In the genomic region with DNA sequence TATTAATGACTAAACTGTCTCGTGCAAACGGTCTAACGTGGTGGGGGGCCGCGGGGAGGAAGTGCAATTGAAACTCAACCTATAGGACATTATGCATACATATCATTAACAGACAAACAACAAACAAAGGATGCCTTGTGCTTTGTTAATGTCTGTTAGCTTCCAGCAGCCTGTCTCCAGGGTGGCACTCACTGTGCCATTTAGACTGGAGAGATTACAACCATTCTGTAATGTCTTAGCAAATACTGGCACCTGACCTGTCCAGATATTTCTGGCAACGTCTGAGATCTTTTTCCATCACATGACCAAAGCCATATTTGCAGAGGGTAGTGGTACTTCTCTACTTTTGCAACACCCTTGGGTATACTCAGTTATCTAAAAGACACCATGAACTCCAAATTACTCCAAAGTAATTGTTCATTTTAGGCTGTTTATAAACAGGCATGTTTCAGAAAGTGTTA, we compare ENCODE assay signal across 9 cellular contexts. TPM values are rescaled to one million over a fixed set of nuclear protein-coding genes. Genes with fewer than 3 reads are reported as not detected.
A peak's percentile ranks its signal among the peaks of the same experiment; 100 is the strongest.
DNase-seq lines count a peak whose midpoint lies in the region; ATAC-seq and TF ChIP-seq lines count a peak whose summit lies in the region.
"Had no signal": no experiment of that assay in that cellular context is flagged by ENCODE, and none has a peak within 500 bp of the region (broad histone marks: within the 10 kb centered on the region; RNA-seq: fewer than 3 reads in every experiment).

No MANE protein-coding gene starts in this region.

- no peaks in the 10 kb centered on the region for H3K36me3 Mint-ChIP-seq in natural killer cell

- peak overlapping the region; percentile 79 for H3K4me3 ChIP-seq in coronary artery

- no peak for ATAC-seq in natural killer cell
- no peak for ATAC-seq in HG03460 (IDR thresholded peaks at IDR 0.05; ENCODE audit: unreplicated experiment)

- H3K4me1 Mint-ChIP-seq in natural killer cell = peaks cover 8 to 15% of the 10 kb centered on the region in 2 donors

- H3K27me3 Mint-ChIP-seq in natural killer cell (ENCODE audit: low read depth in 2 of 2) = peaks cover 31 to 55% of the 10 kb centered on the region in 2 donors

- H3K4me3 Mint-ChIP-seq in natural killer cell = peak overlapping the region; percentile 76

- TF ChIP-seq CTCF in C4-2B (conservative IDR thresholded peaks at IDR 0.05) (no peak), coronary artery (IDR thresholded peaks at IDR 0.05) (no peak), natural killer cell (IDR thresholded peaks at IDR 0.05) (no peak)

- no peak overlapping the region for H3K27ac Mint-ChIP-seq in natural killer cell
- H3K27ac Mint-ChIP-seq: activated CD4-positive, alpha-beta memory T cell treated with anti-CD3 and anti-CD28 coated beads, Interleukin-2, amount 10 ng/mL, durations not matched to agents 7 days and 5 days had no signal

- DNase-seq in NCI-H2029 (lab: John Stamatoyannopoulos, UW) = peak; percentile 64
- DNase-seq in coronary artery (ENCODE audit: low spot score) = no peak
- no peak for DNase-seq in natural killer cell
- no peak for DNase-seq in cerebellum (ENCODE audit: low spot score)
- DNase-seq in NAMALWA (ENCODE audit: low spot score) = no peak
- no peak for DNase-seq in NCI-H187 (lab: John Stamatoyannopoulos, UW)
- DNase-seq: activated CD4-positive, alpha-beta memory T cell treated with anti-CD3 and anti-CD28 coated beads, Interleukin-2, amount 10 ng/mL, durations not matched to agents 7 days and 5 days had no signal

- intact Hi-C loops in natural killer cell (cut with micrococcal nuclease) = no loop called here

- peak overlapping the region; percentile 36; the same call in 1 of the 2 replicates for H3K27ac ChIP-seq in C4-2B
- H3K27ac ChIP-seq in coronary artery = peak overlapping the region; percentile 91 to 97

- no peaks in the 10 kb centered on the region for H3K9me3 Mint-ChIP-seq in natural killer cell
- H3K9me3 Mint-ChIP-seq: activated CD4-positive, alpha-beta memory T cell treated with anti-CD3 and anti-CD28 coated beads, Interleukin-2, amount 10 ng/mL, durations not matched to agents 7 days and 5 days had no signal

RNA-seq across cellular contexts. Expression of a gene that starts 11.6 kb away (rescaled TPM):
- total RNA-seq in natural killer cell (1 to 10 TPM in 1 of 3 donors, under 1 TPM in 1, not detected in 1; 0.09 to 3.7 TPM), cerebellum (6.6 TPM)
- total RNA-seq: activated CD4-positive, alpha-beta memory T cell treated with anti-CD3 and anti-CD28 coated beads, Interleukin-2, amount 10 ng/mL, durations not matched to agents 7 days and 5 days had no signal
